ENCODE assay signal across 9 cellular contexts in the genomic region with DNA sequence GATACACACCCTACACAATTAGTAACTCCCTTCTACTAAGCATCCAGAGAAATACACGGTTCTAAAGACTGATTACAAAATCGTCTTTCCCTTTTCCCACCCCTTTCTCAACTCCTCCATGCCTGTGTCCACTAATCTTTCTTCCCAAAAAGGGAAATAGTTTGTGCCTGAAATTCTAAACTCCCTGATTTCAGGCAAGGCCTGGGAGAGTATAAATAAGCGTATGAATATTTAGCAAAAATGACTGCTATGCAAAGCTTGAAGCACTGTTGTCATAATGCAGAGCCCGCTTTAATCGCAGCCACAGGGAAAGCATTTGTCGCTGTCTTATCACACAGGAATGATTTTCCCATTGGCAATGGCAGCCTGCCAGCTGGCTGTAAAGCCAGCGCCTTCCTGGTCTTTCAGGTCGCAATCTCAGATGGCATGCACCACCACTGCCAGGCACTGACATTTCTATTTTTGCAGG.
DNase-seq lines count a peak whose midpoint lies in the region; ATAC-seq and TF ChIP-seq lines count a peak whose summit lies in the region.
"Had no signal": no experiment of that assay in that cellular context is flagged by ENCODE, and none has a peak within 500 bp of the region (broad histone marks: within the 10 kb centered on the region; RNA-seq: fewer than 3 reads in every experiment).

No MANE protein-coding gene starts in this region.

- H3K4me2 ChIP-seq in hepatocyte, result peak overlapping the region; percentile 4

- H3K9me2 ChIP-seq in hepatocyte (replicated peaks; ENCODE audit: insufficient read depth), result no peaks in the 10 kb centered on the region

- H3K27me3 ChIP-seq in ascending aorta (no peaks in the 10 kb centered on the region), hepatocyte (peaks cover 6% of the 10 kb centered on the region), spleen (replicated peaks in 1 of 7) (no peaks in the 10 kb centered on the region)

- no peaks in the 10 kb centered on the region for H4K20me1 ChIP-seq in hepatocyte (ENCODE audit: insufficient read depth, poor library complexity, severe bottlenecking)

- H3K36me3 ChIP-seq in ascending aorta (no peaks in the 10 kb centered on the region), hepatocyte (replicated peaks; ENCODE audit: insufficient read depth, low read depth) (no peaks in the 10 kb centered on the region), spleen (no peaks in the 10 kb centered on the region)

- no peak overlapping the region for H2AFZ ChIP-seq in hepatocyte

- no peak for TF ChIP-seq POLR2A in spleen (IDR thresholded peaks at IDR 0.05)

- TF ChIP-seq CTCF in ascending aorta (IDR thresholded peaks at IDR 0.05) (no peak), hepatocyte (IDR thresholded peaks at IDR 0.05; ENCODE audit: poor library complexity) (no peak), spleen (IDR thresholded peaks at IDR 0.05 in 8 of 11, conservative IDR thresholded peaks at IDR 0.05 in 3 of 11) (no peak)

- H3K4me3 ChIP-seq in ascending aorta, result peak overlapping the region in 1 of 2 donors; percentile 34
- no peak overlapping the region for H3K4me3 ChIP-seq in hepatocyte
- no peak overlapping the region for H3K4me3 ChIP-seq in spleen

- H3K79me2 ChIP-seq in hepatocyte, result no peaks in the 10 kb centered on the region

- H3K9me3 ChIP-seq in ascending aorta, result no peaks in the 10 kb centered on the region
- no peaks in the 10 kb centered on the region for H3K9me3 ChIP-seq in hepatocyte (ENCODE audit: low read depth)
- H3K9me3 ChIP-seq in spleen, result no peaks in the 10 kb centered on the region

- 70% methylated on average over 8 of the region's 8 CpGs for WGBS in hepatocyte (ENCODE audit: low lambda C conversion rate, missing lambda C conversion rate)
- 52 to 76% (median 60%) methylated on average over 8 of the region's 8 CpGs for WGBS in spleen, 5 donors

- H3K27ac ChIP-seq in ascending aorta, result peak overlapping the region; percentile 83 to 93
- peak overlapping the region; percentile 42 for H3K27ac ChIP-seq in hepatocyte
- H3K27ac ChIP-seq in spleen, result peak overlapping the region in 7 of 8 donors; percentile 23 to 66 (median 55)

- ATAC-seq in GM18519 (IDR thresholded peaks at IDR 0.05; ENCODE audit: low FRiP score, unreplicated experiment) (no peak), HG03520 (IDR thresholded peaks at IDR 0.05; ENCODE audit: unreplicated experiment) (no peak)

- peaks cover 11 to 24% of the 10 kb centered on the region in 2 donors for H3K4me1 ChIP-seq in ascending aorta
- H3K4me1 ChIP-seq in hepatocyte (ENCODE audit: insufficient read depth), result peaks cover 10% of the 10 kb centered on the region
- peaks cover 0 to 26% (median 10%) of the 10 kb centered on the region in 6 donors for H3K4me1 ChIP-seq in spleen

- intact Hi-C loops in ascending aorta (cut with DNase I) (loop anchor here (2.0 to 5.0 kb wide), 2 partner anchors 70 to 85 kb away; no protein-coding TSS in a partner anchor), spleen (cut with DNase I; ENCODE audit: low total_unique reads) (no loop called here)

- DNase-seq in NCI-H1048 (lab: John Stamatoyannopoulos, UW) (peak; percentile 32), ascending aorta (ENCODE audit: low spot score in 2 of 2) (peak in 1 of 2 donors; percentile 94), hepatocyte (ENCODE audit: low spot score) (no peak), spleen (peak; percentile 77), D341Med (ENCODE audit: low spot score) (no peak)
- DNase-seq in activated CD4-positive, alpha-beta T cell treated with anti-CD3 and anti-CD28 coated beads for 48 hours, result no peak
- DNase-seq: glutamatergic neuron had no signal

Comparison
In these comparisons a context has a peak if more than half of its experiments do, and no peak if none do; other contexts are left out.
1. DNase-seq: peak in NCI-H1048 (single experiment) and spleen (single experiment); none in hepatocyte (single experiment), activated CD4-positive, alpha-beta T cell treated with anti-CD3 and anti-CD28 coated beads for 48 hours (single experiment) and D341Med (single experiment).
2. Peak in every context shown above with its lines, with median percentiles within 50 percentile points of each other: H3K27ac ChIP-seq.